In the genomic region with DNA sequence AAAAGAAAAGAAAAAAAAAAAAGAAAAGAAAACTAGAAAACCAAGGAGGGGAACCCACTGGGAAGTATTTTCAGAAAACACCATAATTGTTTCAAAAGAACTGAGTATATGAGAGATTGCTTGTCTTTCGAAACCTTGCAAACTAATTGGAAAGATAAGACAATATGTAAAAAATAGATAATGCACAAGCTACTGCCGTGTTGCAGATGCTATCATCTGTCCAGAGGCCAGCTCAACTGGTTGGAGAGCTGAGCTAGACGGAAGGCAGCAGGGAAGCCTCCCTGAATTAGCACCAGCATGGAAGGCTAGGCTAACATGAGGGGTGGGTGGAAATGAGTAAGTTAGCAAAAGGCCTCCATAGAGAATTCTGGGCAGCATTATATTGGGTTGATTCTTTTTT, we compare ENCODE assay signal across 24 cellular contexts. TPM values are rescaled to one million over a fixed set of nuclear protein-coding genes. Genes with fewer than 3 reads are reported as not detected.
"Had no signal": no experiment of that assay in that cellular context is flagged by ENCODE, and none has a peak within 500 bp of the region (broad histone marks: within the 10 kb centered on the region; RNA-seq: fewer than 3 reads in every experiment).

No MANE protein-coding gene starts in this region.

- FAIRE-seq: pancreas had no signal

- H3K36me3 ChIP-seq: left ventricle myocardium inferior, pancreas, prostate gland, suprapubic skin, thoracic aorta, tibial artery, upper lobe of right lung, uterus had no signal

- H3K4me1 ChIP-seq: left ventricle myocardium inferior, pancreas, prostate gland, suprapubic skin, tibial artery, upper lobe of right lung, uterus had no signal

- ATAC-seq: mucosa of descending colon; naive thymus-derived CD4-positive, alpha-beta T cell; natural killer cell treated with Interleukin-12 subunit alpha and Interleukin-12 subunit beta and Interleukin-15 and Interleukin-18, amount 100 ng/mL, for 72 hours; pancreas; right cardiac atrium; sciatic nerve; stimulated activated effector memory CD8-positive, alpha-beta T cell treated with anti-CD3 and anti-CD28 coated beads, Interleukin-12 subunit alpha, Interleukin-12 subunit beta, amount 100 ng/mL, for 72 hours; upper lobe of right lung had no signal

- H3K27ac ChIP-seq: left ventricle myocardium inferior, pancreas, prostate gland, skin epidermis, suprapubic skin, thoracic aorta, tibial artery, upper lobe of right lung, uterus had no signal

- H3K4me3 ChIP-seq: left ventricle myocardium inferior, lung, mucosa of descending colon, pancreas, prostate gland, skin epidermis, suprapubic skin, thoracic aorta, tibial artery, upper lobe of right lung, uterus had no signal

- DNase-seq: islet precursor cell; left ventricle myocardium inferior; midbrain; mucosa of descending colon; naive thymus-derived CD4-positive, alpha-beta T cell; nucleus accumbens; pancreas; posterior cingulate gyrus; retina; right cardiac atrium; stimulated activated CD4-positive, alpha-beta T cell treated with anti-CD3 and anti-CD28 coated beads, Interleukin-4, amount 100 ng/mL, for 24 hours; stimulated activated naive CD4-positive, alpha-beta T cell; tibial artery; upper lobe of right lung; uterus had no signal

- H3K9me3 ChIP-seq: left ventricle myocardium inferior, mucosa of descending colon, pancreas, prostate gland, suprapubic skin, thoracic aorta, tibial artery, upper lobe of right lung, uterus had no signal

- H3K27me3 ChIP-seq: pancreas, suprapubic skin, tibial artery, upper lobe of right lung, uterus had no signal

RNA-seq across cellular contexts. Expression of gene CACHD1, which starts 16.2 kb away (rescaled TPM):
- total RNA-seq: myocyte had no signal
